Comparison of ENCODE assay signal across 13 cellular contexts in genomic region chr14:75236897-75237296, GRCh38. TPM values are rescaled to one million over a fixed set of nuclear protein-coding genes. Genes with fewer than 3 reads are reported as not detected.
DNase-seq lines count a peak whose midpoint lies in the region; ATAC-seq and TF ChIP-seq lines count a peak whose summit lies in the region.
"Had no signal": no experiment of that assay in that cellular context is flagged by ENCODE, and none has a peak within 500 bp of the region (broad histone marks: within the 10 kb centered on the region; RNA-seq: fewer than 3 reads in every experiment).

No MANE protein-coding gene starts in this region.

- DNase-seq in Right ventricle myocardium superior (no peak), Right ventricle myocardium inferior (ENCODE audit: missing footprints) (no peak), right atrium auricular region (ENCODE audit: low spot score) (no peak), mesenteric fat pad (ENCODE audit: low spot score) (no peak), AML-193 (lab: John Stamatoyannopoulos, UW) (no peak), COLO668 (lab: John Stamatoyannopoulos, UW; ENCODE audit: unreplicated experiment) (no peak), cortex of kidney (lab: John Stamatoyannopoulos, UW) (no peak)
- DNase-seq: DND-41; mesendoderm; stimulated activated CD4-positive, alpha-beta T cell treated with anti-CD3 and anti-CD28 coated beads, Interleukin-12 subunit alpha, Interleukin-12 subunit beta, amount 100 ng/mL, for 4 hours; stimulated activated CD8-positive, alpha-beta memory T cell treated with anti-CD3 and anti-CD28 coated beads, Interleukin-4, amount 100 ng/mL, for 48 hours had no signal

- no peak overlapping the region for H3K4me3 ChIP-seq in right atrium auricular region
- H3K4me3 ChIP-seq in parathyroid adenoma (ENCODE audit: low read depth, low read length) = no peak overlapping the region

- no peaks in the 10 kb centered on the region for H3K79me2 ChIP-seq in parathyroid adenoma

- no peak for TF ChIP-seq CTCF in right atrium auricular region (IDR thresholded peaks at IDR 0.05)
- TF ChIP-seq CTCF in parathyroid adenoma (IDR thresholded peaks at IDR 0.05) = no peak

- ATAC-seq in Right ventricle myocardium superior (ENCODE audit: poor library complexity) = peak; percentile 1
- no peak for ATAC-seq in Right ventricle myocardium inferior
- ATAC-seq: activated T-helper 17 cell treated with anti-CD3 and anti-CD28 coated beads, Interleukin-2, amount 50 U/mL, for 72 hours had no signal

- no peak overlapping the region for H3K9ac ChIP-seq in parathyroid adenoma

- H3K27me3 ChIP-seq in right atrium auricular region = no peaks in the 10 kb centered on the region
- no peaks in the 10 kb centered on the region for H3K27me3 ChIP-seq in parathyroid adenoma (ENCODE audit: control insufficient read depth, insufficient read depth, low read length)

- H3K9me3 ChIP-seq in right atrium auricular region (no peaks in the 10 kb centered on the region), parathyroid adenoma (ENCODE audit: control insufficient read depth, low read length) (no peaks in the 10 kb centered on the region)

- peak overlapping the region; percentile 59 for H2AFZ ChIP-seq in parathyroid adenoma

- H3K36me3 ChIP-seq in right atrium auricular region = no peaks in the 10 kb centered on the region
- no peaks in the 10 kb centered on the region for H3K36me3 ChIP-seq in parathyroid adenoma (ENCODE audit: control insufficient read depth, insufficient read depth, low read length)

- H3K4me2 ChIP-seq in parathyroid adenoma (ENCODE audit: low read length) = no peak overlapping the region

- H3K27ac ChIP-seq in right atrium auricular region (peak overlapping the region; percentile 89 to 91), parathyroid adenoma (peak overlapping the region; percentile 45)

- intact Hi-C loops in Right ventricle myocardium superior (cut with DNase I) = no loop called here
- intact Hi-C loops in Right ventricle myocardium inferior (cut with DNase I) = loop anchor here (2.0 to 5.0 kb wide), 4 partner anchors 40 to 110 kb away; partner anchors contain the start of genes FOS, NEK9 and TMED10

- H3K4me1 ChIP-seq in right atrium auricular region = peaks cover 0 to 37% of the 10 kb centered on the region in 2 donors
- H3K4me1 ChIP-seq in parathyroid adenoma = peaks cover 5% of the 10 kb centered on the region

RNA-seq across cellular contexts. Expression of gene FOS, which starts 41.7 kb away (rescaled TPM):
- total RNA-seq in Right ventricle myocardium superior (11.9 TPM), Right ventricle myocardium inferior (9.5 TPM), right atrium auricular region (100 to 1,000 TPM; 232 to 555 TPM), mesenteric fat pad (1,900 TPM)

Comparison
In these comparisons a context has a peak if more than half of its experiments do, and no peak if none do; other contexts are left out.
1. RNA of gene FOS, which starts 41.7 kb away (total RNA-seq): 1,900 TPM in mesenteric fat pad (single experiment) and 232 to 555 TPM in right atrium auricular region; 11.9 TPM in Right ventricle myocardium superior (single experiment) and 9.5 TPM in Right ventricle myocardium inferior (single experiment); every median in the first group is over 10 times any median in the second.